13 cellular contexts compared by ENCODE assay signal in genomic region chr10:37520488-37520887, GRCh38.
DNase-seq lines count a peak whose midpoint lies in the region; ATAC-seq and TF ChIP-seq lines count a peak whose summit lies in the region.
"Had no signal": no experiment of that assay in that cellular context is flagged by ENCODE, and none has a peak within 500 bp of the region (broad histone marks: within the 10 kb centered on the region; RNA-seq: fewer than 3 reads in every experiment).

No MANE protein-coding gene starts in this region.

- H3K27me3 ChIP-seq in heart left ventricle (no peaks in the 10 kb centered on the region), right cardiac atrium (ENCODE audit: control insufficient read depth, insufficient read depth) (no peaks in the 10 kb centered on the region), gastrocnemius medialis (no peaks in the 10 kb centered on the region)
- no peaks in the 10 kb centered on the region for H3K27me3 ChIP-seq in effector memory CD4-positive, alpha-beta T cell (replicated peaks; ENCODE audit: control insufficient read depth, insufficient read depth, low read length, poor library complexity, severe bottlenecking)

- H3K9me3 ChIP-seq in heart left ventricle (no peaks in the 10 kb centered on the region), right cardiac atrium (ENCODE audit: control insufficient read depth, low read length) (no peaks in the 10 kb centered on the region), gastrocnemius medialis (no peaks in the 10 kb centered on the region)
- no peaks in the 10 kb centered on the region for H3K9me3 ChIP-seq in effector memory CD4-positive, alpha-beta T cell (ENCODE audit: control insufficient read depth, low read length)
- H3K9me3 ChIP-seq: Caco-2, HAP-1 had no signal

- ATAC-seq in heart left ventricle (peak; percentile 78 to 89 (median 84)), right cardiac atrium (peak; percentile 72 to 80), gastrocnemius medialis (peak; percentile 66 to 83), HG02840 (IDR thresholded peaks at IDR 0.05; ENCODE audit: low FRiP score, unreplicated experiment) (no peak)

- H3K27ac ChIP-seq in heart left ventricle (no peak overlapping the region), right cardiac atrium (ENCODE audit: low read length) (no peak overlapping the region), gastrocnemius medialis (no peak overlapping the region)
- no peak overlapping the region for H3K27ac ChIP-seq in effector memory CD4-positive, alpha-beta T cell (ENCODE audit: insufficient read depth, low read length, poor library complexity, severe bottlenecking)
- H3K27ac ChIP-seq: GM23248 had no signal

- TF ChIP-seq POLR2A in heart left ventricle (IDR thresholded peaks at IDR 0.05) = no peak
- TF ChIP-seq POLR2A in gastrocnemius medialis (IDR thresholded peaks at IDR 0.05) = no peak

- no peak overlapping the region for H3K4me3 ChIP-seq in heart left ventricle
- H3K4me3 ChIP-seq in right cardiac atrium (ENCODE audit: low read length) = no peak overlapping the region
- H3K4me3 ChIP-seq in gastrocnemius medialis = no peak overlapping the region
- no peak overlapping the region for H3K4me3 ChIP-seq in effector memory CD4-positive, alpha-beta T cell (ENCODE audit: insufficient read depth, low read depth, low read length, poor library complexity, severe bottlenecking)
- H3K4me3 ChIP-seq: GM23248, HAP-1 had no signal

- 17 to 56% (median 35%) methylated on average over 2 of the region's 2 CpGs for WGBS in heart left ventricle, 4 donors
- WGBS in right cardiac atrium = 46% methylated on average over 2 of the region's 2 CpGs

- DNase-seq in heart left ventricle = no peak
- no peak for DNase-seq in cardiac septum (ENCODE audit: low spot score)
- DNase-seq in right cardiac atrium = no peak
- DNase-seq in gastrocnemius medialis = no peak
- DNase-seq in NOMO-1 (lab: John Stamatoyannopoulos, UW; ENCODE audit: unreplicated experiment in 2 of 2) = no peak
- no peak for DNase-seq in effector memory CD4-positive, alpha-beta T cell
- DNase-seq: C1 segment of cervical spinal cord; Caco-2; CD4-positive, CD25-positive, alpha-beta regulatory T cell; GDM1; GM23248 had no signal

- TF ChIP-seq CTCF in heart left ventricle (IDR thresholded peaks at IDR 0.05) (no peak), gastrocnemius medialis (IDR thresholded peaks at IDR 0.05 in 4 of 5, conservative IDR thresholded peaks at IDR 0.05 in 1 of 5) (no peak)

- in situ Hi-C loops in gastrocnemius medialis (cut with MboI; ENCODE audit: low sequenced_read_pairs in 4 of 4) = no loop called here

- H3K4me1 ChIP-seq in heart left ventricle (peaks cover 0 to 8% (median 0%) of the 10 kb centered on the region in 12 donors), right cardiac atrium (ENCODE audit: control insufficient read depth, insufficient read depth, low read length) (no peaks in the 10 kb centered on the region), gastrocnemius medialis (peaks cover 0 to 9% of the 10 kb centered on the region in 2 donors)
- H3K4me1 ChIP-seq in effector memory CD4-positive, alpha-beta T cell (ENCODE audit: control insufficient read depth, insufficient read depth, low read length, poor library complexity, severe bottlenecking) = no peaks in the 10 kb centered on the region
- H3K4me1 ChIP-seq: Caco-2, HAP-1 had no signal

- intact Hi-C loops in heart left ventricle (cut with DNase I) (no loop called here), cardiac septum (cut with DNase I) (no loop called here), right cardiac atrium (cut with DNase I) (no loop called here), gastrocnemius medialis (cut with DNase I; ENCODE audit: low total_unique reads) (no loop called here)

- H3K36me3 ChIP-seq in heart left ventricle = no peaks in the 10 kb centered on the region
- H3K36me3 ChIP-seq in gastrocnemius medialis = no peaks in the 10 kb centered on the region
- H3K36me3 ChIP-seq in effector memory CD4-positive, alpha-beta T cell (ENCODE audit: control insufficient read depth, insufficient read depth, low read length) = no peaks in the 10 kb centered on the region
- H3K36me3 ChIP-seq: HAP-1 had no signal
